Comparison of ENCODE assay signal across 22 cellular contexts in the genomic region with DNA sequence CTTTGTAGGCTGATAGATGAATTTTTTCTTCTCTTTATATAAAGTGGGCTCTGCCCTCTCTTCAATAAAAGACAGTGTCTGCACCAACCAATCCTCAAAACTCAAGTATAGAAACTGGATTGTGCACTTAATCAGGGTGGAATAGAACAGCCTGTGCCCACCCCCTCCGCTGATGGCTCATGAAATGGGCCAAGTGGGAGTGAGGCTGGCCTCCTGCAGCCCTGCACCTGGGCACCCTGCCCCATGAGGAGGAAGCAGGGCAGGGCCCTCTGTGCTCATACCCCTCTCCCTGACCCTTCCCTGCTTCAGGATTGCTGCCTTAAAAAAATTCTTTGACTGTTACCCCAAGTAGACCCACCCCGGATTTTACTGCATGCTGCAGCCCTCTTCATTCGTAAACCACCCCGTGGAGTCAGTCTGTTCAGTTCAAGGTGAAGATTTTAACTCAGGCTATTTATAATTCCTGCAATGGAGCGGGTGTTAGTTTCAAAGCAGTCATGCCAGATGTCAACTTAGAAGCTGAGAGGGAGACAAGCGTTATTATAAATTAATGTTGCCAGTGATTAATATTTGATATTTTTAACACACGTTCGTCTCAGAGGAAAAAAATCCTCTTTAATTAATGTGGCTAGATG. TPM values are rescaled to one million over a fixed set of nuclear protein-coding genes. Genes with fewer than 3 reads are reported as not detected.
"Had no signal": no experiment of that assay in that cellular context is flagged by ENCODE, and none has a peak within 500 bp of the region (broad histone marks: within the 10 kb centered on the region; RNA-seq: fewer than 3 reads in every experiment).

No MANE protein-coding gene starts in this region.

- H3K4me3 ChIP-seq: mucosa of descending colon, pancreas, transverse colon had no signal

- H3K4me1 ChIP-seq: transverse colon had no signal

- DNase-seq: activated B cell treated with CpG ODN at 0.5 μM for 24 hours; activated CD4-positive, alpha-beta T cell treated with anti-CD3 and anti-CD28 coated beads for 48 hours; activated CD8-positive, alpha-beta memory T cell treated with anti-CD3 and anti-CD28 coated beads, Interleukin-2, amount 50 U/mL, for 48 hours; activated CD8-positive, alpha-beta T cell treated with anti-CD3 and anti-CD28 coated beads, Interleukin-2, amount 10 ng/mL, durations not matched to agents 7 days and 5 days; activated gamma-delta T cell treated with Interleukin-2 at 50 U/mL for 16 hours; activated T-cell treated with anti-CD3 and anti-CD28 coated beads, Interleukin-2, amount 50 U/mL, for 72 hours; anterior cingulate cortex; dermis blood vessel endothelial cell; effector memory CD8-positive, alpha-beta T cell; foreskin melanocyte; mucosa of descending colon; naive thymus-derived CD4-positive, alpha-beta T cell; stimulated activated CD4-positive, alpha-beta T cell treated with anti-CD3 and anti-CD28 coated beads, Interleukin-15, amount 100 ng/mL, for 24 hours; stimulated activated CD4-positive, alpha-beta T cell treated with anti-CD3 and anti-CD28 coated beads, Interleukin-4, amount 100 ng/mL, for 1 hour; stimulated activated naive CD4-positive, alpha-beta T cell treated with Interleukin-2 at 50 U/mL for 16 hours; T-helper 2 cell; transverse colon had no signal

- ATAC-seq: activated CD8-positive, alpha-beta T cell treated with anti-CD3 and anti-CD28 coated beads, Interleukin-2, amount 10 ng/mL, durations not matched to agents 7 days and 5 days; activated T-cell treated with anti-CD3 and anti-CD28 coated beads, Interleukin-2, amount 50 U/mL, for 72 hours; effector memory CD8-positive, alpha-beta T cell; mucosa of descending colon; naive thymus-derived CD4-positive, alpha-beta T cell; pancreas had no signal

- H3K27me3 ChIP-seq: pancreas, transverse colon had no signal

- H3K27ac ChIP-seq: pancreas, transverse colon had no signal

- H3K36me3 ChIP-seq: pancreas, transverse colon had no signal

- H3K9me3 ChIP-seq: mucosa of descending colon, pancreas, transverse colon had no signal

RNA-seq across cellular contexts. Expression of gene PROK1, which starts 15.8 kb away (rescaled TPM):
- total RNA-seq: activated B cell treated with CpG ODN at 0.5 μM for 24 hours; activated CD8-positive, alpha-beta T cell treated with anti-CD3 and anti-CD28 coated beads, Interleukin-2, amount 10 ng/mL, durations not matched to agents 7 days and 5 days; chondrocyte; dermis blood vessel endothelial cell; fibroblast of lung; left lobe of liver; mucosa of descending colon; naive thymus-derived CD4-positive, alpha-beta T cell; renal cortical epithelial cell; transverse colon had no signal
- polyA plus RNA-seq: fibroblast of lung; naive thymus-derived CD4-positive, alpha-beta T cell had no signal

RNA-seq across cellular contexts. Expression of gene KCNA10, which starts 52.2 kb away (rescaled TPM):
- total RNA-seq: activated B cell treated with CpG ODN at 0.5 μM for 24 hours; activated CD8-positive, alpha-beta T cell treated with anti-CD3 and anti-CD28 coated beads, Interleukin-2, amount 10 ng/mL, durations not matched to agents 7 days and 5 days; activated T-cell treated with anti-CD3 and anti-CD28 coated beads, Interleukin-2, amount 50 U/mL, for 72 hours; chondrocyte; dermis blood vessel endothelial cell; fibroblast of lung; left lobe of liver; mucosa of descending colon; naive thymus-derived CD4-positive, alpha-beta T cell; pancreas; renal cortical epithelial cell; transverse colon had no signal
- polyA plus RNA-seq: fibroblast of lung; naive thymus-derived CD4-positive, alpha-beta T cell; pancreas had no signal
